In the genomic region with DNA sequence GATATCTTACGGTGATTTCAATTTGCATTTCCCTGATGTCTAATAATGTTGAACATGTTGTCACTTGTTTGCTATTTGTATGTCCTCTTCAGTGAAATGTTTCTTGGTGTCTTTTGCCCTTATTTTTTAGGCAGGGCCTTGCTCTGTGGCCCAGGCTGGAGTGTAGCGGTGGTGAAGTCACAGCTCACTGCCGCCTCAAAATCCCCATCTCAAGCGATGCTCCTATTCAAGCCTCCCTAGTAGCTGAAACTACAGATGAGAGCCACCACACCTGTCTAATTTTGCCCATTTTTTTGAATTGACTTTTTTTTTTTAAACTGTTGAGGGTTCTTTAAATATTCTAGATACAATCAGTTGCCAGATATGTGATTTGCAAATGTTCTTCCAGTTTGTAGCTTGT, we compare ENCODE assay signal across 2 cellular contexts.
TF ChIP-seq lines count a peak whose summit lies in the region.

No MANE protein-coding gene starts in this region.

TF ChIP-seq in GM23338, 12 proteins besides CTCF, POLR2A, EP300 and RAD21:
- TF ChIP-seq, protein P1, sequence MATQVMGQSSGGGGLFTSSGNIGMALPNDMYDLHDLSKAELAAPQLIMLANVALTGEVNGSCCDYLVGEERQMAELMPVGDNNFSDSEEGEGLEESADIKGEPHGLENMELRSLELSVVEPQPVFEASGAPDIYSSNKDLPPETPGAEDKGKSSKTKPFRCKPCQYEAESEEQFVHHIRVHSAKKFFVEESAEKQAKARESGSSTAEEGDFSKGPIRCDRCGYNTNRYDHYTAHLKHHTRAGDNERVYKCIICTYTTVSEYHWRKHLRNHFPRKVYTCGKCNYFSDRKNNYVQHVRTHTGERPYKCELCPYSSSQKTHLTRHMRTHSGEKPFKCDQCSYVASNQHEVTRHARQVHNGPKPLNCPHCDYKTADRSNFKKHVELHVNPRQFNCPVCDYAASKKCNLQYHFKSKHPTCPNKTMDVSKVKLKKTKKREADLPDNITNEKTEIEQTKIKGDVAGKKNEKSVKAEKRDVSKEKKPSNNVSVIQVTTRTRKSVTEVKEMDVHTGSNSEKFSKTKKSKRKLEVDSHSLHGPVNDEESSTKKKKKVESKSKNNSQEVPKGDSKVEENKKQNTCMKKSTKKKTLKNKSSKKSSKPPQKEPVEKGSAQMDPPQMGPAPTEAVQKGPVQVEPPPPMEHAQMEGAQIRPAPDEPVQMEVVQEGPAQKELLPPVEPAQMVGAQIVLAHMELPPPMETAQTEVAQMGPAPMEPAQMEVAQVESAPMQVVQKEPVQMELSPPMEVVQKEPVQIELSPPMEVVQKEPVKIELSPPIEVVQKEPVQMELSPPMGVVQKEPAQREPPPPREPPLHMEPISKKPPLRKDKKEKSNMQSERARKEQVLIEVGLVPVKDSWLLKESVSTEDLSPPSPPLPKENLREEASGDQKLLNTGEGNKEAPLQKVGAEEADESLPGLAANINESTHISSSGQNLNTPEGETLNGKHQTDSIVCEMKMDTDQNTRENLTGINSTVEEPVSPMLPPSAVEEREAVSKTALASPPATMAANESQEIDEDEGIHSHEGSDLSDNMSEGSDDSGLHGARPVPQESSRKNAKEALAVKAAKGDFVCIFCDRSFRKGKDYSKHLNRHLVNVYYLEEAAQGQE (IDR thresholded peaks at IDR 0.05; ENCODE audit: unreplicated experiment): no peak
- TF ChIP-seq JUNB (IDR thresholded peaks at IDR 0.05; ENCODE audit: unreplicated experiment) (no peak), STAT1 (IDR thresholded peaks at IDR 0.05; ENCODE audit: unreplicated experiment) (no peak), ZNF331 (CRISPR knock-in tag; IDR thresholded peaks at IDR 0.05; ENCODE audit: low read depth) (no peak), NANOG (IDR thresholded peaks at IDR 0.05; ENCODE audit: borderline replicate concordance) (no peak), CREB1 (CRISPR knock-in tag; IDR thresholded peaks at IDR 0.05; ENCODE audit: low read depth) (no peak)

TF ChIP-seq in WTC11, 78 proteins besides CTCF, POLR2A, EP300 and RAD21:
- TF ChIP-seq IRF2 (CRISPR knock-in tag; IDR thresholded peaks at IDR 0.05; ENCODE audit: borderline replicate concordance, low read depth) (no peak), ZNF671 (CRISPR knock-in tag; IDR thresholded peaks at IDR 0.05) (no peak), SMAD4 (CRISPR knock-in tag; IDR thresholded peaks at IDR 0.05) (no peak)
- TF ChIP-seq, protein P2, sequence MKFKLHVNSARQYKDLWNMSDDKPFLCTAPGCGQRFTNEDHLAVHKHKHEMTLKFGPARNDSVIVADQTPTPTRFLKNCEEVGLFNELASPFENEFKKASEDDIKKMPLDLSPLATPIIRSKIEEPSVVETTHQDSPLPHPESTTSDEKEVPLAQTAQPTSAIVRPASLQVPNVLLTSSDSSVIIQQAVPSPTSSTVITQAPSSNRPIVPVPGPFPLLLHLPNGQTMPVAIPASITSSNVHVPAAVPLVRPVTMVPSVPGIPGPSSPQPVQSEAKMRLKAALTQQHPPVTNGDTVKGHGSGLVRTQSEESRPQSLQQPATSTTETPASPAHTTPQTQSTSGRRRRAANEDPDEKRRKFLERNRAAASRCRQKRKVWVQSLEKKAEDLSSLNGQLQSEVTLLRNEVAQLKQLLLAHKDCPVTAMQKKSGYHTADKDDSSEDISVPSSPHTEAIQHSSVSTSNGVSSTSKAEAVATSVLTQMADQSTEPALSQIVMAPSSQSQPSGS (CRISPR knock-in tag; IDR thresholded peaks at IDR 0.05; ENCODE audit: borderline replicate concordance, low read depth): no peak
- TF ChIP-seq, protein P3, sequence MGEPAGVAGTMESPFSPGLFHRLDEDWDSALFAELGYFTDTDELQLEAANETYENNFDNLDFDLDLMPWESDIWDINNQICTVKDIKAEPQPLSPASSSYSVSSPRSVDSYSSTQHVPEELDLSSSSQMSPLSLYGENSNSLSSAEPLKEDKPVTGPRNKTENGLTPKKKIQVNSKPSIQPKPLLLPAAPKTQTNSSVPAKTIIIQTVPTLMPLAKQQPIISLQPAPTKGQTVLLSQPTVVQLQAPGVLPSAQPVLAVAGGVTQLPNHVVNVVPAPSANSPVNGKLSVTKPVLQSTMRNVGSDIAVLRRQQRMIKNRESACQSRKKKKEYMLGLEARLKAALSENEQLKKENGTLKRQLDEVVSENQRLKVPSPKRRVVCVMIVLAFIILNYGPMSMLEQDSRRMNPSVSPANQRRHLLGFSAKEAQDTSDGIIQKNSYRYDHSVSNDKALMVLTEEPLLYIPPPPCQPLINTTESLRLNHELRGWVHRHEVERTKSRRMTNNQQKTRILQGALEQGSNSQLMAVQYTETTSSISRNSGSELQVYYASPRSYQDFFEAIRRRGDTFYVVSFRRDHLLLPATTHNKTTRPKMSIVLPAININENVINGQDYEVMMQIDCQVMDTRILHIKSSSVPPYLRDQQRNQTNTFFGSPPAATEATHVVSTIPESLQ (CRISPR knock-in tag; IDR thresholded peaks at IDR 0.05): no peak
- TF ChIP-seq, protein P4, sequence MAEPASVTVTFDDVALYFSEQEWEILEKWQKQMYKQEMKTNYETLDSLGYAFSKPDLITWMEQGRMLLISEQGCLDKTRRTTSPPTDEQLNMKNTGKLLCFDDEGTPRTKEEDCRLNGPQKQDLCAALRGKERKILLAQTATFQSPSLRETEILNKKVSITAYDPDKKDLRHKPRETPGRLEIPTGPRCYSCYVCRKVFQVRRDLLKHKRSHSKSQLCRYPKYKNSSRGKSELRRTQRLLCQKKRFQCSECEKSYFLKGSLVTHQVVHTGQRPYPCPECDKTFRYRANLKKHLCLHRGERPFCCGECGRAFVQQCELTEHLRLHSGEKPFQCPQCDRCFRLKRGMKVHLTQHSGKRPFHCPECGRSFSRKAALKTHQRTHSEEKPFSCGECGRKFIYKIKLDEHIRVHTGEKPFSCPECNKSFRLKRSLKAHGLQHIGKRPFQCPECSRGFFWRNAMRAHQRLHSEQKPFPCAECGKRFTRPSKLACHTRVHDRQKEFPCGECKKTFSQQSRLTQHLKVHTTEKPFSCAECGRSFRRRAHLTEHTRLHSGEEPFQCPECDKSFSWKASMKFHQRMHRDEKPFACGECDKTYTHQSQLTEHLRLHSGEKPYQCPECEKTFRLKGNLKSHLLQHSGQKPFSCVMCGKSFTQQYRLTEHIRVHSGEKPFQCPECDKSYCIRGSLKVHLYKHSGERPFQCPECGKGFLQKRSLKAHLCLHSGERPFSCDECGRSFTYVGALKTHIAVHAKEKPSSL (CRISPR knock-in tag; conservative IDR thresholded peaks at IDR 0.05): no peak
- TF ChIP-seq, protein P5, sequence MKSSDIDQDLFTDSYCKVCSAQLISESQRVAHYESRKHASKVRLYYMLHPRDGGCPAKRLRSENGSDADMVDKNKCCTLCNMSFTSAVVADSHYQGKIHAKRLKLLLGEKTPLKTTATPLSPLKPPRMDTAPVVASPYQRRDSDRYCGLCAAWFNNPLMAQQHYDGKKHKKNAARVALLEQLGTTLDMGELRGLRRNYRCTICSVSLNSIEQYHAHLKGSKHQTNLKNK (CRISPR knock-in tag; IDR thresholded peaks at IDR 0.05): no peak
- TF ChIP-seq, protein P6, sequence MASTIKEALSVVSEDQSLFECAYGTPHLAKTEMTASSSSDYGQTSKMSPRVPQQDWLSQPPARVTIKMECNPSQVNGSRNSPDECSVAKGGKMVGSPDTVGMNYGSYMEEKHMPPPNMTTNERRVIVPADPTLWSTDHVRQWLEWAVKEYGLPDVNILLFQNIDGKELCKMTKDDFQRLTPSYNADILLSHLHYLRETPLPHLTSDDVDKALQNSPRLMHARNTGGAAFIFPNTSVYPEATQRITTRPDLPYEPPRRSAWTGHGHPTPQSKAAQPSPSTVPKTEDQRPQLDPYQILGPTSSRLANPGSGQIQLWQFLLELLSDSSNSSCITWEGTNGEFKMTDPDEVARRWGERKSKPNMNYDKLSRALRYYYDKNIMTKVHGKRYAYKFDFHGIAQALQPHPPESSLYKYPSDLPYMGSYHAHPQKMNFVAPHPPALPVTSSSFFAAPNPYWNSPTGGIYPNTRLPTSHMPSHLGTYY (CRISPR knock-in tag; IDR thresholded peaks at IDR 0.05): no peak
- TF ChIP-seq, protein P7, sequence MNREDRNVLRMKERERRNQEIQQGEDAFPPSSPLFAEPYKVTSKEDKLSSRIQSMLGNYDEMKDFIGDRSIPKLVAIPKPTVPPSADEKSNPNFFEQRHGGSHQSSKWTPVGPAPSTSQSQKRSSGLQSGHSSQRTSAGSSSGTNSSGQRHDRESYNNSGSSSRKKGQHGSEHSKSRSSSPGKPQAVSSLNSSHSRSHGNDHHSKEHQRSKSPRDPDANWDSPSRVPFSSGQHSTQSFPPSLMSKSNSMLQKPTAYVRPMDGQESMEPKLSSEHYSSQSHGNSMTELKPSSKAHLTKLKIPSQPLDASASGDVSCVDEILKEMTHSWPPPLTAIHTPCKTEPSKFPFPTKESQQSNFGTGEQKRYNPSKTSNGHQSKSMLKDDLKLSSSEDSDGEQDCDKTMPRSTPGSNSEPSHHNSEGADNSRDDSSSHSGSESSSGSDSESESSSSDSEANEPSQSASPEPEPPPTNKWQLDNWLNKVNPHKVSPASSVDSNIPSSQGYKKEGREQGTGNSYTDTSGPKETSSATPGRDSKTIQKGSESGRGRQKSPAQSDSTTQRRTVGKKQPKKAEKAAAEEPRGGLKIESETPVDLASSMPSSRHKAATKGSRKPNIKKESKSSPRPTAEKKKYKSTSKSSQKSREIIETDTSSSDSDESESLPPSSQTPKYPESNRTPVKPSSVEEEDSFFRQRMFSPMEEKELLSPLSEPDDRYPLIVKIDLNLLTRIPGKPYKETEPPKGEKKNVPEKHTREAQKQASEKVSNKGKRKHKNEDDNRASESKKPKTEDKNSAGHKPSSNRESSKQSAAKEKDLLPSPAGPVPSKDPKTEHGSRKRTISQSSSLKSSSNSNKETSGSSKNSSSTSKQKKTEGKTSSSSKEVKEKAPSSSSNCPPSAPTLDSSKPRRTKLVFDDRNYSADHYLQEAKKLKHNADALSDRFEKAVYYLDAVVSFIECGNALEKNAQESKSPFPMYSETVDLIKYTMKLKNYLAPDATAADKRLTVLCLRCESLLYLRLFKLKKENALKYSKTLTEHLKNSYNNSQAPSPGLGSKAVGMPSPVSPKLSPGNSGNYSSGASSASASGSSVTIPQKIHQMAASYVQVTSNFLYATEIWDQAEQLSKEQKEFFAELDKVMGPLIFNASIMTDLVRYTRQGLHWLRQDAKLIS (CRISPR knock-in tag; IDR thresholded peaks at IDR 0.05; ENCODE audit: borderline replicate concordance): no peak
- TF ChIP-seq, protein P8, sequence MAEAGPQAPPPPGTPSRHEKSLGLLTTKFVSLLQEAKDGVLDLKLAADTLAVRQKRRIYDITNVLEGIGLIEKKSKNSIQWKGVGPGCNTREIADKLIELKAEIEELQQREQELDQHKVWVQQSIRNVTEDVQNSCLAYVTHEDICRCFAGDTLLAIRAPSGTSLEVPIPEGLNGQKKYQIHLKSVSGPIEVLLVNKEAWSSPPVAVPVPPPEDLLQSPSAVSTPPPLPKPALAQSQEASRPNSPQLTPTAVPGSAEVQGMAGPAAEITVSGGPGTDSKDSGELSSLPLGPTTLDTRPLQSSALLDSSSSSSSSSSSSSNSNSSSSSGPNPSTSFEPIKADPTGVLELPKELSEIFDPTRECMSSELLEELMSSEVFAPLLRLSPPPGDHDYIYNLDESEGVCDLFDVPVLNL (CRISPR knock-in tag; IDR thresholded peaks at IDR 0.05; ENCODE audit: borderline replicate concordance, low read depth): no peak
- TF ChIP-seq, protein P9, sequence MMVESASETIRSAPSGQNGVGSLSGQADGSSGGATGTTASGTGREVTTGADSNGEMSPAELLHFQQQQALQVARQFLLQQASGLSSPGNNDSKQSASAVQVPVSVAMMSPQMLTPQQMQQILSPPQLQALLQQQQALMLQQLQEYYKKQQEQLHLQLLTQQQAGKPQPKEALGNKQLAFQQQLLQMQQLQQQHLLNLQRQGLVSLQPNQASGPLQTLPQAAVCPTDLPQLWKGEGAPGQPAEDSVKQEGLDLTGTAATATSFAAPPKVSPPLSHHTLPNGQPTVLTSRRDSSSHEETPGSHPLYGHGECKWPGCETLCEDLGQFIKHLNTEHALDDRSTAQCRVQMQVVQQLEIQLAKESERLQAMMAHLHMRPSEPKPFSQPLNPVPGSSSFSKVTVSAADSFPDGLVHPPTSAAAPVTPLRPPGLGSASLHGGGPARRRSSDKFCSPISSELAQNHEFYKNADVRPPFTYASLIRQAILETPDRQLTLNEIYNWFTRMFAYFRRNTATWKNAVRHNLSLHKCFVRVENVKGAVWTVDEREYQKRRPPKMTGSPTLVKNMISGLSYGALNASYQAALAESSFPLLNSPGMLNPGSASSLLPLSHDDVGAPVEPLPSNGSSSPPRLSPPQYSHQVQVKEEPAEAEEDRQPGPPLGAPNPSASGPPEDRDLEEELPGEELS (CRISPR knock-in tag; IDR thresholded peaks at IDR 0.05): no peak
